ENCODE assay signal across 1 cellular context in the genomic region with DNA sequence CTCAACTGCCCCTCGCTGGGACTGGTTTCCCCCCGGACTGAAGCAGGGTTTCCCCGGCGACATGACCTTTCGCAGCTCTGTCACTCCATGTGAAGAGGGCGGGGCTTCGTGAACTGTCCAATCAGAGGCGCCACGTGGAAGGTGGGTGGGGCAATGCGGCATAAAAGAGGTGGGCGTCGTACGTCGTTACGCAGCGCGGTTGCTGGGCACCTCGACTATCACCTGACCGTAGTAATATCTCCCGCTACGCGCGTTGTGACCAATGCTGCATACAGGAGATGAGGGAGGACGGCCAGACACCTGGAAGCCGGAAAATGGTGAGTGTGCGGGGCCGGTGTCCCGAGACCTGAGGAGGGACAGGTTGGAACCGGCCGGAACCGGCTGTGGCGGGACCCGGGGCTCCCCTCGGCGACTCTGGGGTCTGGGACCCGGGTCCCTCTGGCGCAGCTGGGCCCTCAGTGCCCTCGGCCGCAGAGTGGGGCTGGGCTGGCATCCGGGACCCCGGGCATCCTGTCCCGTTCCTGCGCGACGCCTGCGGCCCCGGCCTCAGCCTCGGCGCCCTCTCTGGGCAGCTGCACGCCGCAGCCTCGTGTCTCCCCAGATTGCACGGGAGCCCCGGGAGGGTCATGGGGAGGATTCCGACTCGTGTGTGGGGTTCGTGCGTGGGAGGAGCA.
TF ChIP-seq lines count a peak whose summit lies in the region.

No MANE protein-coding gene starts in this region.

TF ChIP-seq in IMR-90, 13 proteins besides CTCF, POLR2A, EP300 and RAD21 (continued from another document):
- TF ChIP-seq RCOR1 (IDR thresholded peaks at IDR 0.05; ENCODE audit: insufficient replicate concordance, low read length) (no peak), SMC3 (IDR thresholded peaks at IDR 0.05; ENCODE audit: low read depth, low read length) (no peak)
TF ChIP-seq in IMR-90: peak in this region for 0.
